10 cellular contexts compared by ENCODE assay signal in genomic region chr22:20532256-20532993, GRCh38. TPM values are rescaled to one million over a fixed set of nuclear protein-coding genes. Genes with fewer than 3 reads are reported as not detected.
DNase-seq lines count a peak whose midpoint lies in the region; ATAC-seq, FAIRE-seq and TF ChIP-seq lines count a peak whose summit lies in the region.
"Had no signal": no experiment of that assay in that cellular context is flagged by ENCODE, and none has a peak within 500 bp of the region (broad histone marks: within the 10 kb centered on the region; RNA-seq: fewer than 3 reads in every experiment).

No MANE protein-coding gene starts in this region.

- H3K79me1 ChIP-seq in H1 (ENCODE audit: low read depth, low read length), result peaks cover 44% of the 10 kb centered on the region

- intact Hi-C loops in A673 (cut with micrococcal nuclease; ENCODE audit: unreplicated experiment), result no loop called here

- no peak overlapping the region for H3K4me3 Mint-ChIP-seq in neural progenitor cell

- no peak overlapping the region for H3K4me3 ChIP-seq in A673 (ENCODE audit: low read depth, low read length, poor library complexity, severe bottlenecking)
- H3K4me3 ChIP-seq in NT2/D1 (ENCODE audit: insufficient read length, low read depth), result no peak overlapping the region
- no peak overlapping the region for H3K4me3 ChIP-seq in H1 (ENCODE audit: extremely low read depth in 1 of 4, insufficient read depth in 2 of 4, low read depth in 3 of 4, low read length in 4 of 4)
- H3K4me3 ChIP-seq in neural progenitor cell, result no peak overlapping the region

- 0 out of 2 replicates have a peak overlapping the region, but pooled peaks have one; percentile 66 for H2BK5ac ChIP-seq in H1 (ENCODE audit: low read depth, low read length)

- DNase-seq in A673 (ENCODE audit: low spot score) (no peak), NT2/D1 (ENCODE audit: low read depth, low spot score) (no peak), H1 (ENCODE audit: low read depth in 1 of 2, low spot score in 2 of 2) (no peak), neural progenitor cell (ENCODE audit: low spot score) (peak; percentile 37), NCI-H2107 (lab: John Stamatoyannopoulos, UW) (no peak), DMS53 (lab: John Stamatoyannopoulos, UW) (no peak)
- DNase-seq in activated effector memory CD4-positive, alpha-beta T cell treated with Interleukin-2 at 50 U/mL for 16 hours, result no peak
- DNase-seq: activated T-cell treated with anti-CD3 and anti-CD28 coated beads for 4 hours, DMS 273 treated with DMSO at 0.1 percent for 48 hours had no signal

- TF ChIP-seq POLR2A in H1 (IDR thresholded peaks at IDR 0.05; ENCODE audit: control extremely low read depth in 1 of 2, low read depth in 2 of 2, low read length in 2 of 2), result no peak

- no peak overlapping the region for H4K8ac ChIP-seq in H1 (ENCODE audit: extremely low read depth, insufficient read depth, low read length)

- CTCF ChIA-PET in A673 (lab: Charles Lee) (interaction anchor here (1.0 kb wide), 1 partner anchor 32 kb away, joined by 4 read pairs; no protein-coding TSS in a partner anchor), H1 (lab: Charles Lee; ENCODE audit: partially characterized antibody) (interaction anchor here (0.7 to 2.5 kb wide), 10 partner anchors 8 to 252 kb away, joined by 3 to 8 read pairs (median 4); no protein-coding TSS in a partner anchor)

- H3K14ac ChIP-seq in H1 (ENCODE audit: insufficient read length), result no peak overlapping the region

- peaks cover 27% of the 10 kb centered on the region for H3K4me1 Mint-ChIP-seq in neural progenitor cell

- no peak overlapping the region for H2BK120ac ChIP-seq in H1 (replicated peaks; ENCODE audit: low read depth, low read length)

- peak overlapping the region; percentile 7; the same call in 1 of the 2 replicates for H3K18ac ChIP-seq in H1 (ENCODE audit: extremely low read depth, low read length)

- H3K79me2 ChIP-seq in H1 (ENCODE audit: control insufficient read depth in 1 of 2, insufficient read depth in 2 of 2, low read length in 2 of 2), result peaks cover 3 to 50% of the 10 kb centered on the region in 2 experiments; a peak in 3 of 4 replicates
- H3K79me2 ChIP-seq in neural progenitor cell (ENCODE audit: low read depth), result peaks cover 70% of the 10 kb centered on the region

- H3K23me2 ChIP-seq in H1 (ENCODE audit: low read depth, low read length), result peaks cover 3% of the 10 kb centered on the region; the same call in 1 of the 2 replicates

- H4K20me1 ChIP-seq in H1 (replicated peaks in 1 of 2; ENCODE audit: control insufficient read depth in 1 of 2, insufficient read depth in 2 of 2, low read length in 2 of 2) (peaks cover 4 to 17% of the 10 kb centered on the region in 2 experiments), neural progenitor cell (ENCODE audit: low read depth) (peaks cover 38% of the 10 kb centered on the region)

- no peak overlapping the region for H2BK20ac ChIP-seq in H1 (ENCODE audit: low read length)

- H4K91ac ChIP-seq in H1 (replicated peaks; ENCODE audit: insufficient read length, low read length), result no peak overlapping the region

- H3K56ac ChIP-seq in H1 (replicated peaks; ENCODE audit: insufficient read length, low read depth, low read length), result no peak overlapping the region

- H3K23ac ChIP-seq in H1 (ENCODE audit: insufficient read length), result no peak overlapping the region

- H3K4me2 ChIP-seq in H1 (ENCODE audit: insufficient read depth in 1 of 2, low read depth in 2 of 2, low read length in 2 of 2) (no peak overlapping the region), neural progenitor cell (peak overlapping the region; percentile 11)

- H3K9me3 ChIP-seq in A673 (ENCODE audit: low read depth, low read length, poor library complexity, severe bottlenecking) (no peaks in the 10 kb centered on the region), NT2/D1 (ENCODE audit: insufficient read depth, low read length) (no peaks in the 10 kb centered on the region), H1 (ENCODE audit: insufficient read depth in 2 of 2, low read depth in 1 of 2, low read length in 1 of 2) (peaks cover 0 to 3% of the 10 kb centered on the region in 2 experiments; a peak in 1 of 4 replicates), neural progenitor cell (ENCODE audit: low read depth) (no peaks in the 10 kb centered on the region)

- TF ChIP-seq CTCF in A673 (conservative IDR thresholded peaks at IDR 0.05; ENCODE audit: low read depth, low read length) (no peak), H1 (IDR thresholded peaks at IDR 0.05; ENCODE audit: control extremely low read depth in 1 of 3, insufficient read depth in 1 of 3, low read depth in 1 of 3, low read length in 3 of 3) (no peak), neural progenitor cell (IDR thresholded peaks at IDR 0.05) (no peak)

- H3K4me1 ChIP-seq in A673 (ENCODE audit: insufficient read depth, low read length, poor library complexity, severe bottlenecking), result peaks cover 23% of the 10 kb centered on the region
- H3K4me1 ChIP-seq in NT2/D1 (ENCODE audit: insufficient read depth, insufficient read length), result peaks cover 20% of the 10 kb centered on the region
- H3K4me1 ChIP-seq in H1 (replicated peaks in 1 of 4; ENCODE audit: control insufficient read depth in 3 of 4, insufficient read depth in 4 of 4, low read length in 3 of 4), result peaks cover 0 to 20% (median 14%) of the 10 kb centered on the region in 4 experiments; a peak in 5 of 7 replicates
- peaks cover 32% of the 10 kb centered on the region for H3K4me1 ChIP-seq in neural progenitor cell

- no peak overlapping the region for H4K5ac ChIP-seq in H1 (ENCODE audit: insufficient read length, low read depth, low read length)

- POLR2A ChIA-PET in A673 (lab: Charles Lee; ENCODE audit: low non-redundant PET) (no interaction called here), H1 (lab: Charles Lee; ENCODE audit: partially characterized antibody) (interaction anchor here (0.8 to 1.2 kb wide), 3 partner anchors 12 to 23 kb away, joined by 3 to 5 read pairs (median 4); no protein-coding TSS in a partner anchor)

- ATAC-seq in GM18861 (IDR thresholded peaks at IDR 0.05; ENCODE audit: unreplicated experiment), result no peak

- no peak overlapping the region for H2AFZ ChIP-seq in H1 (ENCODE audit: low read length)
- H2AFZ ChIP-seq in neural progenitor cell (replicated peaks), result no peak overlapping the region

- 88% methylated on average over 9 of the region's 10 CpGs; no CpG with 5 or more reads in 1 of the 2 experiments for WGBS in H1 (ENCODE audit: extremely low coverage in 1 of 2, insufficient coverage in 1 of 2, insufficient read length in 1 of 2, insufficient replicate concordance in 2 of 2, low coverage in 1 of 2, low lambda C conversion rate in 2 of 2, missing lambda C conversion rate in 1 of 2), 2 experiments

- TF ChIP-seq EP300 in H1 (IDR thresholded peaks at IDR 0.05; ENCODE audit: borderline replicate concordance in 1 of 2, low read depth in 2 of 2, low read length in 2 of 2), result no peak

- FAIRE-seq in H1 (lab: Jason Lieb, UNC), result no peak

- peaks cover 9% of the 10 kb centered on the region for H3F3A ChIP-seq in neural progenitor cell (ENCODE audit: low read depth)

- H3K27ac ChIP-seq in A673 (ENCODE audit: low read depth, low read length, poor library complexity, severe bottlenecking) (peak overlapping the region; percentile 25), H1 (ENCODE audit: low read depth, low read length) (0 out of 2 replicates have a peak overlapping the region, but pooled peaks have one; percentile 65), neural progenitor cell (peak overlapping the region; percentile 79)

- no peaks in the 10 kb centered on the region for H3K27me3 Mint-ChIP-seq in neural progenitor cell (ENCODE audit: insufficient read depth, low read depth)

- no peak for TF ChIP-seq RAD21 in H1 (IDR thresholded peaks at IDR 0.05 in 1 of 2, conservative IDR thresholded peaks at IDR 0.05 in 1 of 2; ENCODE audit: low read depth in 2 of 2, low read length in 2 of 2)

- H3K9me3 Mint-ChIP-seq in neural progenitor cell, result peaks cover 4% of the 10 kb centered on the region

- H3K27me3 ChIP-seq in A673 (replicated peaks; ENCODE audit: insufficient read depth, low read depth, low read length, poor library complexity), result no peaks in the 10 kb centered on the region
- H3K27me3 ChIP-seq in NT2/D1 (ENCODE audit: insufficient read depth, insufficient read length), result no peaks in the 10 kb centered on the region
- no peaks in the 10 kb centered on the region for H3K27me3 ChIP-seq in H1 (replicated peaks in 1 of 4; ENCODE audit: control insufficient read depth in 3 of 4, extremely low read depth in 1 of 4, insufficient read depth in 3 of 4, low read length in 3 of 4)
- no peaks in the 10 kb centered on the region for H3K27me3 ChIP-seq in neural progenitor cell

- H2BK12ac ChIP-seq in H1 (ENCODE audit: low read depth, low read length), result peak overlapping the region; percentile 39; the same call in 1 of the 2 replicates

- H2BK15ac ChIP-seq in H1 (ENCODE audit: low read length), result no peak overlapping the region

- H3K9ac ChIP-seq in NT2/D1 (ENCODE audit: insufficient read length, low read depth), result peak overlapping the region; percentile 53
- H3K9ac ChIP-seq in H1 (replicated peaks in 1 of 4; ENCODE audit: extremely low read depth in 1 of 4, low read depth in 3 of 4, low read length in 3 of 4), result no peak overlapping the region; a peak in 1 of 7 replicates
- H3K9ac ChIP-seq in neural progenitor cell, result no peak overlapping the region

- H3K27ac Mint-ChIP-seq in neural progenitor cell, result peak overlapping the region; percentile 74

- H2AK5ac ChIP-seq in H1 (ENCODE audit: low read depth, low read length), result peak overlapping the region; percentile 75; the same call in 1 of the 2 replicates

- peaks cover 17% of the 10 kb centered on the region for H3K36me3 Mint-ChIP-seq in neural progenitor cell

- BruUV-seq in A673 (replicated peaks; lab: Mats Ljungman, UMichigan), result no TSS peak

- no peak overlapping the region for H3K4ac ChIP-seq in H1 (replicated peaks; ENCODE audit: insufficient read length, low read depth, low read length)

- H3K36me3 ChIP-seq in A673 (ENCODE audit: insufficient read depth, low read length, poor library complexity, severe bottlenecking) (peaks cover 9% of the 10 kb centered on the region), NT2/D1 (ENCODE audit: insufficient read depth, insufficient read length, low read length) (peaks cover 47% of the 10 kb centered on the region), H1 (ENCODE audit: control insufficient read depth in 2 of 4, insufficient read depth in 4 of 4, low read length in 3 of 4) (peaks cover 0 to 8% (median 4%) of the 10 kb centered on the region in 4 experiments; a peak in 5 of 8 replicates), neural progenitor cell (no peaks in the 10 kb centered on the region)

RNA-seq across cellular contexts. Expression of gene MED15, which starts 25.0 kb away (rescaled TPM):
- total RNA-seq in A673 (2021) (96.2 and 101 TPM in 2 replicates), neural progenitor cell (ENCODE audit: low replicate concordance) (11.4 and 21.3 TPM in 2 replicates)
- 57.1 and 57.3 TPM in 2 replicates for total RNA-seq in H1 (2021; fragmentation: NEBNext Ultra II Directional; extraction: Animal tissue kit (Norgen Biotek cat#: 25700))
- 28.3 and 37.8 TPM in 2 replicates for polyA plus RNA-seq in H1 (2011; rRNA removed)
- 17.0 TPM for polyA plus RNA-seq in H1 (2011; cell fraction: cytosol; rRNA removed)
- 63.5 TPM for polyA plus RNA-seq in H1 (2011; cell fraction: nucleus; rRNA removed)
- 23.1 to 42.4 TPM (median 36.8 TPM) in 4 replicates for polyA plus RNA-seq in H1 (2012, experiment 1 of 2)
- polyA plus RNA-seq in H1 (2012, experiment 2 of 2), result 24.6 TPM
- 28.5 TPM for polyA plus RNA-seq in H1 (2013, experiment 1 of 2)
- 26.8 TPM for polyA plus RNA-seq in H1 (2013, experiment 2 of 2)
- polyA minus RNA-seq in H1 (2011; rRNA and poly(A)+ RNA removed), result 26.6 and 35.5 TPM in 2 replicates
- polyA minus RNA-seq in H1 (2011; cell fraction: cytosol; rRNA and poly(A)+ RNA removed), result 44.8 TPM
- polyA minus RNA-seq in H1 (2011; cell fraction: nucleus; rRNA and poly(A)+ RNA removed), result 88.9 TPM

RNA-seq across cellular contexts. Expression of gene KLHL22, which starts 36.8 kb away (rescaled TPM):
- total RNA-seq in A673 (2021) (36.2 and 46.3 TPM in 2 replicates), neural progenitor cell (ENCODE audit: low replicate concordance) (14.3 and 31.9 TPM in 2 replicates)
- total RNA-seq in H1 (2021; fragmentation: NEBNext Ultra II Directional; extraction: Animal tissue kit (Norgen Biotek cat#: 25700)), result 9.3 and 9.4 TPM in 2 replicates
- polyA plus RNA-seq in H1 (2011; rRNA removed), result 14.2 and 16.2 TPM in 2 replicates
- 12.0 TPM for polyA plus RNA-seq in H1 (2011; cell fraction: cytosol; rRNA removed)
- polyA plus RNA-seq in H1 (2011; cell fraction: nucleus; rRNA removed), result 22.0 TPM
- 6.5 to 12.8 TPM (median 11.6 TPM) in 4 replicates for polyA plus RNA-seq in H1 (2012, experiment 1 of 2)
- 10.4 TPM for polyA plus RNA-seq in H1 (2012, experiment 2 of 2)
- polyA plus RNA-seq in H1 (2013, experiment 1 of 2), result 4.6 TPM
- 3.1 TPM for polyA plus RNA-seq in H1 (2013, experiment 2 of 2)
- polyA minus RNA-seq in H1 (2011; rRNA and poly(A)+ RNA removed), result 16.0 and 24.6 TPM in 2 replicates
- polyA minus RNA-seq in H1 (2011; cell fraction: cytosol; rRNA and poly(A)+ RNA removed), result 9.2 TPM
- polyA minus RNA-seq in H1 (2011; cell fraction: nucleus; rRNA and poly(A)+ RNA removed), result 13.6 TPM

Comparison
In these comparisons a context has a peak if more than half of its experiments do, and no peak if none do; other contexts are left out.
1. H3K27ac ChIP-seq: peak in every context shown above with its lines; median percentile 79 in neural progenitor cell; 65 in H1; 25 in A673.